Comparison of ENCODE assay signal across 8 cellular contexts in the genomic region with DNA sequence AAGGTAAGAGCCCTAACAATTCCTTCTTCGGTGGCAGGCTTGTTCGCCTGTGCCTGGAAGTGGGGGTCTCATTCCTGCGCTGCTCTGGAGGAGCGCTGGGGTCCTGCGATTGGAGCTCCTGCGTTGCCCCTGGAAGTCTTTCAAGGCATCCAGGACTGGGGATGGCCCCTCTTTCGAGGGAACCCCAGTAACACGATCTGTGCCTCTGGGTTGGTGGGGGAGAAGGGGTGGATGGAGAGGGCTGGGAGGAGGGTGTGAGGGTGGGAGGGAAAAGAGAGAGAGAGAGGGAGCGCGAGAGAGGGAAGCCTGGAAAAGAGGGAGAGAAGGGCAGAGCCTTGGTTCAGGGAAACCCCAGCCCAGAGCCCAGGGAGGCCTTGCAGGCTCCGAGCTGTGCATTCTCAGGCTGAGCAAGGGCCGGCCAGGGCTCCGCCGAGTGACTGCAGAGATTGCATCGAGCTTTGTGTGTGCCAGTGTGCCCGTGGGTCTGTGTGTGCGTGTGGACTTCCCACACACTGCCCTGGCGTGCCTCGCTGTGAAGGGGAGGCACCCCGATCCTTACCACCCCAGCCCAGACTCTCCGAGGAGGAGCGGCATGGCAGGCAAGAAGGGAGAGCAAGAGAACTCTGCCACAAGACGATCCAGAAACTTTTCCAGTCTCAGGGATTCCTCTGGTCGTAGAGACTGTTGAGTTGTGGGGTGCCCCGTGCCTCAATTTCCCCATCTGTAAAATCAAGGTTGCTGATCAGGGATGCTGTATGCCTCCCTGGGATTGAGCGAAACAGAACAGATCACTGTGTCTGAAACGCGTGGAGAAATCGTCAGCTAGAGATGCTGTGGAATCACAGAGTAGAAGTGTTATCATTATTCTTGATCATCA. TPM values are rescaled to one million over a fixed set of nuclear protein-coding genes. Genes with fewer than 3 reads are reported as not detected.
A peak's percentile ranks its signal among the peaks of the same experiment; 100 is the strongest.
DNase-seq lines count a peak whose midpoint lies in the region; ATAC-seq lines count a peak whose summit lies in the region.

No MANE protein-coding gene starts in this region.

- ATAC-seq in GM19463 (IDR thresholded peaks at IDR 0.05; ENCODE audit: unreplicated experiment) (no peak), HG03521 (IDR thresholded peaks at IDR 0.05; ENCODE audit: unreplicated experiment) (no peak)

- peaks cover 45% of the 10 kb centered on the region for H3K4me1 ChIP-seq in adipocyte (ENCODE audit: control insufficient read depth, insufficient read depth, low read length)

- peak overlapping the region; percentile 88 for H3K9ac ChIP-seq in adipocyte (ENCODE audit: low read length)

- peak; percentile 66 for DNase-seq in DMS 273 treated with DMSO at 0.1 percent for 48 hours (lab: John Stamatoyannopoulos, UW)
- peak; percentile 50 for DNase-seq in MG63
- DNase-seq in adipocyte (ENCODE audit: low read depth), result peak; percentile 75
- peak; percentile 54 for DNase-seq in iPS DF 19.7 (ENCODE audit: low read depth, low spot score)
- peak; percentile 7 for DNase-seq in skeletal muscle cell (ENCODE audit: low read depth)
- DNase-seq in pons (ENCODE audit: low spot score), result no peak

- H3K4me3 ChIP-seq in MG63, result peak overlapping the region; percentile 59
- peak overlapping the region; percentile 88 for H3K4me3 ChIP-seq in adipocyte (ENCODE audit: low read length)
- peak overlapping the region; percentile 62 for H3K4me3 ChIP-seq in skeletal muscle cell (ENCODE audit: low read depth, low read length)

- H3K27me3 ChIP-seq in MG63, result no peaks in the 10 kb centered on the region
- no peaks in the 10 kb centered on the region for H3K27me3 ChIP-seq in adipocyte (replicated peaks; ENCODE audit: control insufficient read depth, insufficient read depth, low read length)

- H3K9me3 ChIP-seq in MG63, result no peaks in the 10 kb centered on the region
- no peaks in the 10 kb centered on the region for H3K9me3 ChIP-seq in adipocyte (ENCODE audit: control insufficient read depth, low read length)

- H3K36me3 ChIP-seq in MG63 (no peaks in the 10 kb centered on the region), adipocyte (ENCODE audit: control insufficient read depth, insufficient read depth, low read length, severe bottlenecking) (no peaks in the 10 kb centered on the region)

RNA-seq across cellular contexts. Expression of gene BCL9, which starts 0.6 kb away (rescaled TPM):
- 2.1 and 3.0 TPM in 2 replicates for total RNA-seq in MG63 (2014; rRNA removed; shearing (Covaris generic); ENCODE audit: low replicate concordance)
